ENCODE assay signal across 25 cellular contexts in the genomic region with DNA sequence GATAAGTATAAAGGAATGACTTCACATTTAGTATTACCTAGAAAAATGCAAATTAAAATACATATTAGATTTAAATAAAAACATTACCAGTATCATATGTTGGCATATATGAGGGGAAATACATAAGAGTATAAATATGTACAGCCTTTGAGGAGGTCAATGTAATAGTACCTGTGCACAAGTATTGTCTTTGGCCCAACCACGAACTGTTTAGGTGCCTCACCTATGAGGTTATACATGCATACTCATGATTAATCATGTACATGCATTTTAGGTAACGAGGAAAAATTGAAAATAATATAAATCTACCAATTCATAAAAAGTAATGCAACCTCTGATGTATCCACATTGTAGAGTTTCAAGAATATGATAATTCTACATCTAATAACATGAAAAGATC.
"Had no signal": no experiment of that assay in that cellular context is flagged by ENCODE, and none has a peak within 500 bp of the region (broad histone marks: within the 10 kb centered on the region; RNA-seq: fewer than 3 reads in every experiment).

No MANE protein-coding gene starts in this region.

- H3K27me3 Mint-ChIP-seq: activated CD8-positive, alpha-beta memory T cell treated with anti-CD3 and anti-CD28 coated beads, Interleukin-2, amount 10 ng/mL, durations not matched to agents 7 days and 5 days had no signal

- H3K36me3 Mint-ChIP-seq: activated CD8-positive, alpha-beta memory T cell treated with anti-CD3 and anti-CD28 coated beads, Interleukin-2, amount 10 ng/mL, durations not matched to agents 7 days and 5 days; activated naive CD4-positive, alpha-beta T cell treated with anti-CD3 and anti-CD28 coated beads, Interleukin-2, amount 50 U/mL, for 72 hours had no signal

- H3K27ac ChIP-seq: KMS-11, Peyer's patch, RWPE1 had no signal

- ATAC-seq: activated CD4-positive, CD25-positive, alpha-beta regulatory T cell treated with anti-CD3 and anti-CD28 coated beads, Interleukin-2, amount 50 U/mL, for 24 hours; activated CD8-positive, alpha-beta memory T cell treated with anti-CD3 and anti-CD28 coated beads, Interleukin-2, amount 10 ng/mL, durations not matched to agents 7 days and 5 days; activated naive CD4-positive, alpha-beta T cell treated with anti-CD3 and anti-CD28 coated beads, Interleukin-2, amount 50 U/mL, for 72 hours; activated T-cell treated with anti-CD3 and anti-CD28 coated beads, Interleukin-2, amount 50 U/mL, for 4 hours had no signal

- H3K4me2 ChIP-seq: KMS-11 had no signal

- H3K36me3 ChIP-seq: MG63, Peyer's patch had no signal

- H3K4me3 Mint-ChIP-seq: activated CD8-positive, alpha-beta memory T cell treated with anti-CD3 and anti-CD28 coated beads, Interleukin-2, amount 10 ng/mL, durations not matched to agents 7 days and 5 days; activated T-cell treated with anti-CD3 and anti-CD28 coated beads, Interleukin-2, amount 50 U/mL, for 4 hours; T-helper 1 cell treated with Interleukin-12 subunit alpha and Interleukin-12 subunit beta and Interleukin-4 antibody, amounts not matched to agents 30 μg/mL and 1 μg/mL, for 36 hours had no signal

- DNase-seq: activated CD4-positive, alpha-beta T cell treated with anti-CD3 and anti-CD28 coated beads for 4 hours; activated CD8-positive, alpha-beta memory T cell treated with anti-CD3 and anti-CD28 coated beads, Interleukin-2, amount 10 ng/mL, durations not matched to agents 7 days and 5 days; activated effector memory CD4-positive, alpha-beta T cell treated with anti-CD3 and anti-CD28 coated beads, Interleukin-2, amount 50 U/mL, for 16 hours; activated naive CD4-positive, alpha-beta T cell treated with Interleukin-2 at 50 U/mL for 16 hours; activated T-cell treated with anti-CD3 and anti-CD28 coated beads, Interleukin-2, amount 50 U/mL, for 4 hours; amygdala; caudate nucleus; MG63; MV-4-11; NCI-H1092 treated with DMSO at 0.1 percent for 48 hours; NCI-H1436; NCI-H1694 treated with DMSO at 0.1 percent for 48 hours; NCI-H2029 treated with DMSO at 0.1 percent for 48 hours; NCI-H345; NCI-H510A treated with DMSO at 0.1 percent for 48 hours; NCI-H69; NK-92 treated with Interleukin-12 subunit alpha and Interleukin-12 subunit beta, amount 100 ng/mL, for 24 hours; OCI-M1; Peyer's patch; SHP77 had no signal

- H3K4me1 ChIP-seq: Peyer's patch had no signal

- H3K4me1 Mint-ChIP-seq: activated CD8-positive, alpha-beta memory T cell treated with anti-CD3 and anti-CD28 coated beads, Interleukin-2, amount 10 ng/mL, durations not matched to agents 7 days and 5 days had no signal

- H3K9me3 ChIP-seq: Peyer's patch had no signal

- H3K9ac ChIP-seq: KMS-11 had no signal

- H3K27me3 ChIP-seq: MG63, Peyer's patch had no signal

- H3K27ac Mint-ChIP-seq: activated CD8-positive, alpha-beta memory T cell treated with anti-CD3 and anti-CD28 coated beads, Interleukin-2, amount 10 ng/mL, durations not matched to agents 7 days and 5 days; activated naive CD4-positive, alpha-beta T cell treated with anti-CD3 and anti-CD28 coated beads, Interleukin-2, amount 50 U/mL, for 72 hours; T-helper 1 cell treated with Interleukin-12 subunit alpha and Interleukin-12 subunit beta and Interleukin-4 antibody, amounts not matched to agents 30 μg/mL and 1 μg/mL, for 36 hours had no signal

- H3K4me3 ChIP-seq: MG63, Peyer's patch had no signal
